ENCODE assay signal across 20 cellular contexts in genomic region chr1:89298461-89298860, GRCh38. TPM values are rescaled to one million over a fixed set of nuclear protein-coding genes. Genes with fewer than 3 reads are reported as not detected.
DNase-seq lines count a peak whose midpoint lies in the region; ATAC-seq, FAIRE-seq and TF ChIP-seq lines count a peak whose summit lies in the region.
"Had no signal": no experiment of that assay in that cellular context is flagged by ENCODE, and none has a peak within 500 bp of the region (broad histone marks: within the 10 kb centered on the region; RNA-seq: fewer than 3 reads in every experiment).

No MANE protein-coding gene starts in this region.

- no peak for TF ChIP-seq CTCF in OCI-LY3 (IDR thresholded peaks at IDR 0.05; ENCODE audit: low read depth, low read length)

- no peak overlapping the region for H2AFZ ChIP-seq in GM23248
- H2AFZ ChIP-seq in OCI-LY3 (ENCODE audit: low read depth, low read length), result no peak overlapping the region

- intact Hi-C loops in left cardiac atrium (cut with DNase I), result no loop called here

- TF ChIP-seq POLR2A in GM12892 (IDR thresholded peaks at IDR 0.05; ENCODE audit: low read depth, low read length), result no peak

- peak; percentile 63 for FAIRE-seq in GM12892 (lab: Jason Lieb, UNC)

- no peaks in the 10 kb centered on the region for H3K9me3 ChIP-seq in GM23248 (ENCODE audit: low read depth)
- H3K9me3 ChIP-seq in OCI-LY3 (ENCODE audit: insufficient read depth, low read length), result no peaks in the 10 kb centered on the region
- H3K9me3 ChIP-seq: Caco-2, HAP-1, lower lobe of right lung, testis had no signal

- no peak overlapping the region for H3K4me3 ChIP-seq in GM23248
- no peak overlapping the region for H3K4me3 ChIP-seq in OCI-LY3 (ENCODE audit: low read length)
- H3K4me3 ChIP-seq: HAP-1, lower lobe of right lung, testis had no signal

- no peaks in the 10 kb centered on the region for H4K20me1 ChIP-seq in GM23248 (ENCODE audit: insufficient read depth)
- no peaks in the 10 kb centered on the region for H4K20me1 ChIP-seq in OCI-LY3 (ENCODE audit: insufficient read depth, low read length)

- DNase-seq in AG08396 (ENCODE audit: low spot score), result peak; percentile 26
- DNase-seq in GM12892 (ENCODE audit: insufficient read length), result no peak
- peak; percentile 8 for DNase-seq in GM23248
- no peak for DNase-seq in NCI-H2029 treated with DMSO at 0.1 percent for 48 hours (lab: John Stamatoyannopoulos, UW)
- DNase-seq in left cardiac atrium, result no peak
- DNase-seq: activated CD4-positive, CD25-positive, alpha-beta regulatory T cell treated with anti-CD3 and anti-CD28 coated beads, Interleukin-2, amount 50 U/mL, for 72 hours; Caco-2; lower lobe of right lung; NCI-H2107; NCI-H524 treated with DMSO at 0.1 percent for 48 hours; stimulated activated CD4-positive, alpha-beta T cell treated with anti-CD3 and anti-CD28 coated beads, Interleukin-2, amount 100 ng/mL, for 24 hours; T-helper 9 cell; testis had no signal

- H3K27ac ChIP-seq in GM23248 (no peak overlapping the region), OCI-LY3 (ENCODE audit: low read length) (peak overlapping the region; percentile 88)
- H3K27ac ChIP-seq: lower lobe of right lung, testis had no signal

- in situ Hi-C loops in GM23248 (cut with MboI), result no loop called here

- ATAC-seq in GM21619 (IDR thresholded peaks at IDR 0.05; ENCODE audit: unreplicated experiment), result no peak
- no peak for ATAC-seq in HG02981 (IDR thresholded peaks at IDR 0.05; ENCODE audit: unreplicated experiment)
- no peak for ATAC-seq in left cardiac atrium
- ATAC-seq: lower lobe of right lung had no signal

- H3K9ac ChIP-seq in GM23248 (no peak overlapping the region), OCI-LY3 (ENCODE audit: low read length) (no peak overlapping the region)

- H3K79me2 ChIP-seq in GM23248 (ENCODE audit: insufficient read depth) (no peaks in the 10 kb centered on the region), OCI-LY3 (ENCODE audit: low read length) (no peaks in the 10 kb centered on the region)

- H3F3A ChIP-seq in GM23248 (ENCODE audit: insufficient read depth), result no peaks in the 10 kb centered on the region

- no peaks in the 10 kb centered on the region for H3K9me2 ChIP-seq in GM23248 (ENCODE audit: insufficient read depth)

- H3K36me3 ChIP-seq in GM23248 (ENCODE audit: low read depth), result no peaks in the 10 kb centered on the region
- H3K36me3 ChIP-seq in OCI-LY3 (replicated peaks; ENCODE audit: low read depth, low read length), result peaks cover under 1% of the 10 kb centered on the region
- H3K36me3 ChIP-seq: HAP-1, lower lobe of right lung had no signal

- no peaks in the 10 kb centered on the region for H3K4me1 ChIP-seq in GM23248 (ENCODE audit: insufficient read depth)
- H3K4me1 ChIP-seq in OCI-LY3 (ENCODE audit: low read length), result peaks cover 38% of the 10 kb centered on the region
- H3K4me1 ChIP-seq: Caco-2, HAP-1, lower lobe of right lung, testis had no signal

- no peak overlapping the region for H3K4me2 ChIP-seq in GM23248 (ENCODE audit: unreplicated experiment)
- H3K4me2 ChIP-seq in OCI-LY3 (ENCODE audit: low read length), result peak overlapping the region; percentile 51

- no peaks in the 10 kb centered on the region for H3K27me3 ChIP-seq in GM23248 (replicated peaks; ENCODE audit: insufficient read depth)
- no peaks in the 10 kb centered on the region for H3K27me3 ChIP-seq in OCI-LY3 (ENCODE audit: low read depth, low read length)
- H3K27me3 ChIP-seq: testis had no signal

RNA-seq across cellular contexts. Expression of gene GBP5, which starts 25.8 kb away (rescaled TPM):
- 2.5 TPM for polyA plus RNA-seq in GM12892 (2012; ENCODE audit: missing spikeins)
- 0.43 and 2.0 TPM in 2 replicates for total RNA-seq in GM23248 (2014; rRNA removed; shearing (Covaris generic))
- 1.2 and 1.3 TPM in 2 replicates for polyA plus RNA-seq in GM23248 (2016; fragmentation: Nextera tagmentation; extraction: Ambion mirVana)
- 1 to 10 TPM; 1.3 to 1.7 TPM for total RNA-seq in left cardiac atrium
- total RNA-seq: Caco-2, OCI-LY7, osteocyte, SK-MEL-5 had no signal

Comparison
In these comparisons a context has a peak if more than half of its experiments do, and no peak if none do; other contexts are left out.
1. DNase-seq: peak in AG08396 (single experiment) and GM23248 (single experiment); none in GM12892 (single experiment), NCI-H2029 treated with DMSO at 0.1 percent for 48 hours (single experiment) and left cardiac atrium (single experiment).